In the genomic region with DNA sequence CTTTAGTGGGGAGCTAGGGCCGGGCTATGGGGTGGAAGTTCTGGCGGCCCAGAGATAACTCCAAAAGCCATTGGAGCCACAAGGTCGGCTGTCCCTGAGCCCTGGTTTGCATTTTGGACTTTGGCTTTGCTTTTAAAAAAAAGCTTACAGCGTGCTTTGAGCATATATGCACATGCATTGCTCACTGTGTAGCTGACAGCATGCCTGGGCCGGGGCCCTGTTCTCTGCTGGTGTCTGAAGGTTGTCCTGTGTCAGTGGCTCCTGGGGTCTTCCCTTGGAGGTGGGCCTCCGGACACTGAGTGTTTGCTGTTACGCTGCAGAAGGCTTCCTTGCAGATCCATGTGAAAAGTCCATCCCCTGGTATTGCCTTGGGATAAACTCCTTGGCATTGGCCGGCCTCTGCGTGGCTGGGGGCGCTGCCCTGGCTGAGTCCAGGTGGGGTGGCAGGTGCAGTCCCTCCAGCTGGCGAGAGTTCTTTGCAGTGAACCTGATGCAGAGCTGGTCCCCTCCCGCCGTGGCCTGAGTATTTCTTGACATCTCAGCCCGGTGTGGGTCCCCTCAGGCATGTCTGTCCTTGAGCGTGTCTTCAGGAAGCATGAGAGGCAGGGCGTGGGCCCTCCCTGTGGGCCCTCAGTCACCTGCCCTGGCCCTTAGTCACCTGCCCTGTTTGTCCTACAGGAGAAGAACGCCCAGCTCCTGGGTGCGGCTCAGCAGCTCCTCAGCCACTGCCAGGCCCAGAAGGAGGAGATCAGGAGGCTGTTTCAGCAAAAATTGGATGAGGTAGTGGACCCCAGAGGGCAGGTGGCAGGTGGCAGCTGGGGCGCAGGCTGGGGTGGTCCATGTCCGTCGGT, we compare ENCODE assay signal across 1 cellular context.
TF ChIP-seq lines count a peak whose summit lies in the region.

No MANE protein-coding gene starts in this region.

TF ChIP-seq in HepG2, 621 proteins besides CTCF, POLR2A, EP300 and RAD21 (continued from another document and continues in another):
- TF ChIP-seq, protein P1, sequence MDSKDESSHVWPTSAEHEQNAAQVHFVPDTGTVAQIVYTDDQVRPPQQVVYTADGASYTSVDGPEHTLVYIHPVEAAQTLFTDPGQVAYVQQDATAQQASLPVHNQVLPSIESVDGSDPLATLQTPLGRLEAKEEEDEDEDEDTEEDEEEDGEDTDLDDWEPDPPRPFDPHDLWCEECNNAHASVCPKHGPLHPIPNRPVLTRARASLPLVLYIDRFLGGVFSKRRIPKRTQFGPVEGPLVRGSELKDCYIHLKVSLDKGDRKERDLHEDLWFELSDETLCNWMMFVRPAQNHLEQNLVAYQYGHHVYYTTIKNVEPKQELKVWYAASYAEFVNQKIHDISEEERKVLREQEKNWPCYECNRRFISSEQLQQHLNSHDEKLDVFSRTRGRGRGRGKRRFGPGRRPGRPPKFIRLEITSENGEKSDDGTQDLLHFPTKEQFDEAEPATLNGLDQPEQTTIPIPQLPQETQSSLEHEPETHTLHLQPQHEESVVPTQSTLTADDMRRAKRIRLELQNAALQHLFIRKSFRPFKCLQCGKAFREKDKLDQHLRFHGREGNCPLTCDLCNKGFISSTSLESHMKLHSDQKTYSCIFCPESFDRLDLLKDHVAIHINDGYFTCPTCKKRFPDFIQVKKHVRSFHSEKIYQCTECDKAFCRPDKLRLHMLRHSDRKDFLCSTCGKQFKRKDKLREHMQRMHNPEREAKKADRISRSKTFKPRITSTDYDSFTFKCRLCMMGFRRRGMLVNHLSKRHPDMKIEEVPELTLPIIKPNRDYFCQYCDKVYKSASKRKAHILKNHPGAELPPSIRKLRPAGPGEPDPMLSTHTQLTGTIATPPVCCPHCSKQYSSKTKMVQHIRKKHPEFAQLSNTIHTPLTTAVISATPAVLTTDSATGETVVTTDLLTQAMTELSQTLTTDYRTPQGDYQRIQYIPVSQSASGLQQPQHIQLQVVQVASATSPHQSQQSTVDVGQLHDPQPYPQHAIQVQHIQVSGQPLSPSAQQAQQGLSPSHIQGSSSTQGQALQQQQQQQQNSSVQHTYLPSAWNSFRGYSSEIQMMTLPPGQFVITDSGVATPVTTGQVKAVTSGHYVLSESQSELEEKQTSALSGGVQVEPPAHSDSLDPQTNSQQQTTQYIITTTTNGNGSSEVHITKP (CRISPR knock-in tag; IDR thresholded peaks at IDR 0.05; ENCODE audit: low read depth) = no peak
- peak; percentile 13; the same call in 1 of the 2 replicates for TF ChIP-seq FOXO1 (CRISPR knock-in tag; IDR thresholded peaks at IDR 0.05)
- TF ChIP-seq, protein P2, sequence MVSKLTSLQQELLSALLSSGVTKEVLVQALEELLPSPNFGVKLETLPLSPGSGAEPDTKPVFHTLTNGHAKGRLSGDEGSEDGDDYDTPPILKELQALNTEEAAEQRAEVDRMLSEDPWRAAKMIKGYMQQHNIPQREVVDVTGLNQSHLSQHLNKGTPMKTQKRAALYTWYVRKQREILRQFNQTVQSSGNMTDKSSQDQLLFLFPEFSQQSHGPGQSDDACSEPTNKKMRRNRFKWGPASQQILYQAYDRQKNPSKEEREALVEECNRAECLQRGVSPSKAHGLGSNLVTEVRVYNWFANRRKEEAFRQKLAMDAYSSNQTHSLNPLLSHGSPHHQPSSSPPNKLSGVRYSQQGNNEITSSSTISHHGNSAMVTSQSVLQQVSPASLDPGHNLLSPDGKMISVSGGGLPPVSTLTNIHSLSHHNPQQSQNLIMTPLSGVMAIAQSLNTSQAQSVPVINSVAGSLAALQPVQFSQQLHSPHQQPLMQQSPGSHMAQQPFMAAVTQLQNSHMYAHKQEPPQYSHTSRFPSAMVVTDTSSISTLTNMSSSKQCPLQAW (CRISPR knock-in tag; IDR thresholded peaks at IDR 0.05) = 0 out of 2 replicates have a peak, but pooled peaks have one; percentile 56
- TF ChIP-seq RFX3 (CRISPR knock-in tag; IDR thresholded peaks at IDR 0.05) = no peak
- no peak for TF ChIP-seq ZNF12 (CRISPR knock-in tag; IDR thresholded peaks at IDR 0.05)
- no peak for TF ChIP-seq SP1 (IDR thresholded peaks at IDR 0.05)
- peak; percentile 26; the same call in 1 of the 2 replicates for TF ChIP-seq SP1 (CRISPR knock-in tag; IDR thresholded peaks at IDR 0.05)
- TF ChIP-seq ZNF891 (CRISPR knock-in tag; IDR thresholded peaks at IDR 0.05) = 0 out of 2 replicates have a peak, but pooled peaks have one; percentile 39
- no peak; the same call in 1 of the 2 replicates for TF ChIP-seq POLR2G (IDR thresholded peaks at IDR 0.05; ENCODE audit: low read depth, low read length)
- peak; percentile 76 for TF ChIP-seq GFI1 (CRISPR knock-in tag; IDR thresholded peaks at IDR 0.05; ENCODE audit: borderline replicate concordance)
- peak; percentile 75 for TF ChIP-seq PHF5A (CRISPR knock-in tag; IDR thresholded peaks at IDR 0.05; ENCODE audit: low read depth, unreplicated experiment)
- TF ChIP-seq, protein P3, sequence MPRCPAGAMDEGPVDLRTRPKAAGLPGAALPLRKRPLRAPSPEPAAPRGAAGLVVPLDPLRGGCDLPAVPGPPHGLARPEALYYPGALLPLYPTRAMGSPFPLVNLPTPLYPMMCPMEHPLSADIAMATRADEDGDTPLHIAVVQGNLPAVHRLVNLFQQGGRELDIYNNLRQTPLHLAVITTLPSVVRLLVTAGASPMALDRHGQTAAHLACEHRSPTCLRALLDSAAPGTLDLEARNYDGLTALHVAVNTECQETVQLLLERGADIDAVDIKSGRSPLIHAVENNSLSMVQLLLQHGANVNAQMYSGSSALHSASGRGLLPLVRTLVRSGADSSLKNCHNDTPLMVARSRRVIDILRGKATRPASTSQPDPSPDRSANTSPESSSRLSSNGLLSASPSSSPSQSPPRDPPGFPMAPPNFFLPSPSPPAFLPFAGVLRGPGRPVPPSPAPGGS (CRISPR knock-in tag; IDR thresholded peaks at IDR 0.05) = no peak; the same call in 1 of the 2 replicates
- TF ChIP-seq RCOR2 (CRISPR knock-in tag; IDR thresholded peaks at IDR 0.05) = 0 out of 2 replicates have a peak, but pooled peaks have one; percentile 22
- TF ChIP-seq MTA1 (CRISPR knock-in tag; IDR thresholded peaks at IDR 0.05; ENCODE audit: borderline replicate concordance) = peak; percentile 62; the same call in 1 of the 2 replicates
- TF ChIP-seq ZNF432 (CRISPR knock-in tag; IDR thresholded peaks at IDR 0.05; ENCODE audit: borderline replicate concordance) = no peak
- no peak for TF ChIP-seq PAWR (CRISPR knock-in tag; IDR thresholded peaks at IDR 0.05; ENCODE audit: borderline replicate concordance)
- peak; percentile 57; the same call in 1 of the 2 replicates for TF ChIP-seq ZNF160 (CRISPR knock-in tag; IDR thresholded peaks at IDR 0.05)
- TF ChIP-seq ZNF672 (CRISPR knock-in tag; IDR thresholded peaks at IDR 0.05) = no peak
- TF ChIP-seq BHLHE40 (IDR thresholded peaks at IDR 0.05; ENCODE audit: low read length) = peak; percentile 29; the same call in 1 of the 2 replicates
- TF ChIP-seq HDAC1 (CRISPR knock-in tag; IDR thresholded peaks at IDR 0.05) = peak; percentile 74; the same call in 1 of the 2 replicates
- TF ChIP-seq NONO (IDR thresholded peaks at IDR 0.05) = no peak
- TF ChIP-seq NONO (CRISPR knock-in tag; conservative IDR thresholded peaks at IDR 0.05) = peak; percentile 72
- TF ChIP-seq ZBTB21 (CRISPR knock-in tag; IDR thresholded peaks at IDR 0.05) = no peak
- TF ChIP-seq SMARCC2 (IDR thresholded peaks at IDR 0.05) = no peak
- TF ChIP-seq SRSF9 (IDR thresholded peaks at IDR 0.05; ENCODE audit: borderline replicate concordance, insufficient read depth, low read depth, low read length, poor library complexity, severe bottlenecking) = no peak
- peak; percentile 55; the same call in 1 of the 2 replicates for TF ChIP-seq ELF3 (CRISPR knock-in tag; IDR thresholded peaks at IDR 0.05)
- no peak for TF ChIP-seq TBL1XR1 (IDR thresholded peaks at IDR 0.05; ENCODE audit: borderline replicate concordance, low read length, partially characterized antibody)
- TF ChIP-seq AHR (CRISPR knock-in tag; IDR thresholded peaks at IDR 0.05) = no peak
- TF ChIP-seq, protein P4, sequence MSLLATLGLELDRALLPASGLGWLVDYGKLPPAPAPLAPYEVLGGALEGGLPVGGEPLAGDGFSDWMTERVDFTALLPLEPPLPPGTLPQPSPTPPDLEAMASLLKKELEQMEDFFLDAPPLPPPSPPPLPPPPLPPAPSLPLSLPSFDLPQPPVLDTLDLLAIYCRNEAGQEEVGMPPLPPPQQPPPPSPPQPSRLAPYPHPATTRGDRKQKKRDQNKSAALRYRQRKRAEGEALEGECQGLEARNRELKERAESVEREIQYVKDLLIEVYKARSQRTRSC (CRISPR knock-in tag; IDR thresholded peaks at IDR 0.05; ENCODE audit: low read depth) = peak; percentile 93; the same call in 1 of the 2 replicates
- TF ChIP-seq NFYB (CRISPR knock-in tag; IDR thresholded peaks at IDR 0.05) = no peak
- TF ChIP-seq, protein P5, sequence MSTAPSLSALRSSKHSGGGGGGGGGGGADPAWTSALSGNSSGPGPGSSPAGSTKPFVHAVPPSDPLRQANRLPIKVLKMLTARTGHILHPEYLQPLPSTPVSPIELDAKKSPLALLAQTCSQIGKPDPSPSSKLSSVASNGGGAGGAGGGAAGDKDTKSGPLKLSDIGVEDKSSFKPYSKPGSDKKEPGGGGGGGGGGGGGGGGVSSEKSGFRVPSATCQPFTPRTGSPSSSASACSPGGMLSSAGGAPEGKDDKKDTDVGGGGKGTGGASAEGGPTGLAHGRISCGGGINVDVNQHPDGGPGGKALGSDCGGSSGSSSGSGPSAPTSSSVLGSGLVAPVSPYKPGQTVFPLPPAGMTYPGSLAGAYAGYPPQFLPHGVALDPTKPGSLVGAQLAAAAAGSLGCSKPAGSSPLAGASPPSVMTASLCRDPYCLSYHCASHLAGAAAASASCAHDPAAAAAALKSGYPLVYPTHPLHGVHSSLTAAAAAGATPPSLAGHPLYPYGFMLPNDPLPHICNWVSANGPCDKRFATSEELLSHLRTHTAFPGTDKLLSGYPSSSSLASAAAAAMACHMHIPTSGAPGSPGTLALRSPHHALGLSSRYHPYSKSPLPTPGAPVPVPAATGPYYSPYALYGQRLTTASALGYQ (CRISPR knock-in tag; IDR thresholded peaks at IDR 0.05) = peak; percentile 81
- TF ChIP-seq, protein P6, sequence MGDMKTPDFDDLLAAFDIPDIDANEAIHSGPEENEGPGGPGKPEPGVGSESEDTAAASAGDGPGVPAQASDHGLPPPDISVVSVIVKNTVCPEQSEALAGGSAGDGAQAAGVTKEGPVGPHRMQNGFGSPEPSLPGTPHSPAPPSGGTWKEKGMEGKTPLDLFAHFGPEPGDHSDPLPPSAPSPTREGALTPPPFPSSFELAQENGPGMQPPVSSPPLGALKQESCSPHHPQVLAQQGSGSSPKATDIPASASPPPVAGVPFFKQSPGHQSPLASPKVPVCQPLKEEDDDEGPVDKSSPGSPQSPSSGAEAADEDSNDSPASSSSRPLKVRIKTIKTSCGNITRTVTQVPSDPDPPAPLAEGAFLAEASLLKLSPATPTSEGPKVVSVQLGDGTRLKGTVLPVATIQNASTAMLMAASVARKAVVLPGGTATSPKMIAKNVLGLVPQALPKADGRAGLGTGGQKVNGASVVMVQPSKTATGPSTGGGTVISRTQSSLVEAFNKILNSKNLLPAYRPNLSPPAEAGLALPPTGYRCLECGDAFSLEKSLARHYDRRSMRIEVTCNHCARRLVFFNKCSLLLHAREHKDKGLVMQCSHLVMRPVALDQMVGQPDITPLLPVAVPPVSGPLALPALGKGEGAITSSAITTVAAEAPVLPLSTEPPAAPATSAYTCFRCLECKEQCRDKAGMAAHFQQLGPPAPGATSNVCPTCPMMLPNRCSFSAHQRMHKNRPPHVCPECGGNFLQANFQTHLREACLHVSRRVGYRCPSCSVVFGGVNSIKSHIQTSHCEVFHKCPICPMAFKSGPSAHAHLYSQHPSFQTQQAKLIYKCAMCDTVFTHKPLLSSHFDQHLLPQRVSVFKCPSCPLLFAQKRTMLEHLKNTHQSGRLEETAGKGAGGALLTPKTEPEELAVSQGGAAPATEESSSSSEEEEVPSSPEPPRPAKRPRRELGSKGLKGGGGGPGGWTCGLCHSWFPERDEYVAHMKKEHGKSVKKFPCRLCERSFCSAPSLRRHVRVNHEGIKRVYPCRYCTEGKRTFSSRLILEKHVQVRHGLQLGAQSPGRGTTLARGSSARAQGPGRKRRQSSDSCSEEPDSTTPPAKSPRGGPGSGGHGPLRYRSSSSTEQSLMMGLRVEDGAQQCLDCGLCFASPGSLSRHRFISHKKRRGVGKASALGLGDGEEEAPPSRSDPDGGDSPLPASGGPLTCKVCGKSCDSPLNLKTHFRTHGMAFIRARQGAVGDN (CRISPR knock-in tag; IDR thresholded peaks at IDR 0.05) = peak; percentile 99
- peak; percentile 67; the same call in 1 of the 2 replicates for TF ChIP-seq MEIS1 (CRISPR knock-in tag; IDR thresholded peaks at IDR 0.05; ENCODE audit: borderline replicate concordance)
- TF ChIP-seq TEAD3 (CRISPR knock-in tag; optimal IDR thresholded peaks at IDR 0.05; ENCODE audit: borderline replicate concordance) = peak; percentile 68
- TF ChIP-seq, protein P7, sequence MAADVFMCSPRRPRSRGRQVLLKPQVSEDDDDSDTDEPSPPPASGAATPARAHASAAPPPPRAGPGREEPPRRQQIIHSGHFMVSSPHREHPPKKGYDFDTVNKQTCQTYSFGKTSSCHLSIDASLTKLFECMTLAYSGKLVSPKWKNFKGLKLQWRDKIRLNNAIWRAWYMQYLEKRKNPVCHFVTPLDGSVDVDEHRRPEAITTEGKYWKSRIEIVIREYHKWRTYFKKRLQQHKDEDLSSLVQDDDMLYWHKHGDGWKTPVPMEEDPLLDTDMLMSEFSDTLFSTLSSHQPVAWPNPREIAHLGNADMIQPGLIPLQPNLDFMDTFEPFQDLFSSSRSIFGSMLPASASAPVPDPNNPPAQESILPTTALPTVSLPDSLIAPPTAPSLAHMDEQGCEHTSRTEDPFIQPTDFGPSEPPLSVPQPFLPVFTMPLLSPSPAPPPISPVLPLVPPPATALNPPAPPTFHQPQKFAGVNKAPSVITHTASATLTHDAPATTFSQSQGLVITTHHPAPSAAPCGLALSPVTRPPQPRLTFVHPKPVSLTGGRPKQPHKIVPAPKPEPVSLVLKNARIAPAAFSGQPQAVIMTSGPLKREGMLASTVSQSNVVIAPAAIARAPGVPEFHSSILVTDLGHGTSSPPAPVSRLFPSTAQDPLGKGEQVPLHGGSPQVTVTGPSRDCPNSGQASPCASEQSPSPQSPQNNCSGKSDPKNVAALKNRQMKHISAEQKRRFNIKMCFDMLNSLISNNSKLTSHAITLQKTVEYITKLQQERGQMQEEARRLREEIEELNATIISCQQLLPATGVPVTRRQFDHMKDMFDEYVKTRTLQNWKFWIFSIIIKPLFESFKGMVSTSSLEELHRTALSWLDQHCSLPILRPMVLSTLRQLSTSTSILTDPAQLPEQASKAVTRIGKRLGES (CRISPR knock-in tag; IDR thresholded peaks at IDR 0.05; ENCODE audit: borderline replicate concordance) = peak; percentile 79; the same call in 1 of the 2 replicates
- TF ChIP-seq NR2F2 (IDR thresholded peaks at IDR 0.05; ENCODE audit: borderline replicate concordance, low read depth) = no peak; the same call in 1 of the 2 replicates
- TF ChIP-seq, protein P8, sequence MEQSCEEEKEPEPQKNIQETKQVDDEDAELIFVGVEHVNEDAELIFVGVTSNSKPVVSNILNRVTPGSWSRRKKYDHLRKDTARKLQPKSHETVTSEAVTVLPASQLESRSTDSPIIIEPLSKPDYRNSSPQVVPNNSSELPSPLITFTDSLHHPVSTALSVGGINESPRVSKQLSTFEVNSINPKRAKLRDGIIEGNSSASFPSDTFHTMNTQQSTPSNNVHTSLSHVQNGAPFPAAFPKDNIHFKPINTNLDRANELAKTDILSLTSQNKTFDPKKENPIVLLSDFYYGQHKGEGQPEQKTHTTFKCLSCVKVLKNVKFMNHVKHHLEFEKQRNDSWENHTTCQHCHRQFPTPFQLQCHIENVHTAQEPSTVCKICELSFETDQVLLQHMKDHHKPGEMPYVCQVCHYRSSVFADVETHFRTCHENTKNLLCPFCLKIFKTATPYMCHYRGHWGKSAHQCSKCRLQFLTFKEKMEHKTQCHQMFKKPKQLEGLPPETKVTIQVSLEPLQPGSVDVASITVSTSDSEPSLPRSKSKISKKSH (CRISPR knock-in tag; IDR thresholded peaks at IDR 0.05; ENCODE audit: borderline replicate concordance) = peak; percentile 35; the same call in 1 of the 2 replicates
- TF ChIP-seq ZFY (CRISPR knock-in tag; IDR thresholded peaks at IDR 0.05) = peak; percentile 84
